Comparison of ENCODE assay signal across 12 cellular contexts in genomic region chr12:75350413-75350812, GRCh38. TPM values are rescaled to one million over a fixed set of nuclear protein-coding genes. Genes with fewer than 3 reads are reported as not detected.
"Had no signal": no experiment of that assay in that cellular context is flagged by ENCODE, and none has a peak within 500 bp of the region (broad histone marks: within the 10 kb centered on the region; RNA-seq: fewer than 3 reads in every experiment).

No MANE protein-coding gene starts in this region.

- FAIRE-seq: HepG2 had no signal

- ATAC-seq: HCT116, HepG2 had no signal

- H3K27ac Mint-ChIP-seq: HFFc6 had no signal

- DNase-seq: GM23248, GOT3, H7, HFFc6, IMR-90, KBM-7 had no signal

- H3K27ac ChIP-seq: GM23248, HL-60 had no signal

- H3K36me3 ChIP-seq: HAP-1 had no signal

- H2AFZ ChIP-seq: GM23248 had no signal

- H3K4me3 ChIP-seq: GM23248, HAP-1 had no signal

- H3K9ac ChIP-seq: GM23248 had no signal

- H3K9me3 ChIP-seq: HAP-1 had no signal

- H3K4me3 Mint-ChIP-seq: HFFc6 had no signal

- H3K4me1 ChIP-seq: HAP-1 had no signal

RNA-seq across cellular contexts. Expression of gene GLIPR1L1, which starts 15.9 kb away (rescaled TPM):
- total RNA-seq: GM23248, H4, HepG2, HFFc6, HT1080, IMR-90 had no signal
- polyA plus RNA-seq: GM23248, HepG2, IMR-90 had no signal

RNA-seq across cellular contexts. Expression of gene CAPS2, which starts 20.3 kb away (rescaled TPM):
- total RNA-seq: HepG2 had no signal

RNA-seq across cellular contexts. Expression of gene GLIPR1L2, which starts 40.5 kb away (rescaled TPM):
- total RNA-seq: H7, HepG2, IMR-90 had no signal
- polyA plus RNA-seq: HepG2 had no signal
